1 cellular context compared by ENCODE assay signal in the genomic region with DNA sequence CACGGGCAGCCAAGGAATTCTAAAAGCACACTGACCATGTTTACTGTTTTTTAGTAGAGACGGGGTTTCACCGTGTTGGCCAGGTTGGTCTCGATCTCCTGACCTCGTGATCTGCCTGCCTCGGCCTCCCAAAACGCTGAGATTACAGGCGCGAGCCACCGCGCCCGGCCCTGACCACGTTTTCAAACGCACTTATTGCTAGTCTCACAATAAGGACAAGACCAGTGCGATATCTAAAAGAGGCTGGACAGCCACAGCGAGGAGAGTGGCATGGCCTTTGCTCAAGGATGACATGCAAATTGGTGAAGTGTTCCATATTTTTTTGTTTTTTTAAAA.
TF ChIP-seq lines count a peak whose summit lies in the region.

No MANE protein-coding gene starts in this region.

TF ChIP-seq in GM23338, 12 proteins besides CTCF, POLR2A, EP300 and RAD21 (continued from another document):
- TF ChIP-seq, protein P1, sequence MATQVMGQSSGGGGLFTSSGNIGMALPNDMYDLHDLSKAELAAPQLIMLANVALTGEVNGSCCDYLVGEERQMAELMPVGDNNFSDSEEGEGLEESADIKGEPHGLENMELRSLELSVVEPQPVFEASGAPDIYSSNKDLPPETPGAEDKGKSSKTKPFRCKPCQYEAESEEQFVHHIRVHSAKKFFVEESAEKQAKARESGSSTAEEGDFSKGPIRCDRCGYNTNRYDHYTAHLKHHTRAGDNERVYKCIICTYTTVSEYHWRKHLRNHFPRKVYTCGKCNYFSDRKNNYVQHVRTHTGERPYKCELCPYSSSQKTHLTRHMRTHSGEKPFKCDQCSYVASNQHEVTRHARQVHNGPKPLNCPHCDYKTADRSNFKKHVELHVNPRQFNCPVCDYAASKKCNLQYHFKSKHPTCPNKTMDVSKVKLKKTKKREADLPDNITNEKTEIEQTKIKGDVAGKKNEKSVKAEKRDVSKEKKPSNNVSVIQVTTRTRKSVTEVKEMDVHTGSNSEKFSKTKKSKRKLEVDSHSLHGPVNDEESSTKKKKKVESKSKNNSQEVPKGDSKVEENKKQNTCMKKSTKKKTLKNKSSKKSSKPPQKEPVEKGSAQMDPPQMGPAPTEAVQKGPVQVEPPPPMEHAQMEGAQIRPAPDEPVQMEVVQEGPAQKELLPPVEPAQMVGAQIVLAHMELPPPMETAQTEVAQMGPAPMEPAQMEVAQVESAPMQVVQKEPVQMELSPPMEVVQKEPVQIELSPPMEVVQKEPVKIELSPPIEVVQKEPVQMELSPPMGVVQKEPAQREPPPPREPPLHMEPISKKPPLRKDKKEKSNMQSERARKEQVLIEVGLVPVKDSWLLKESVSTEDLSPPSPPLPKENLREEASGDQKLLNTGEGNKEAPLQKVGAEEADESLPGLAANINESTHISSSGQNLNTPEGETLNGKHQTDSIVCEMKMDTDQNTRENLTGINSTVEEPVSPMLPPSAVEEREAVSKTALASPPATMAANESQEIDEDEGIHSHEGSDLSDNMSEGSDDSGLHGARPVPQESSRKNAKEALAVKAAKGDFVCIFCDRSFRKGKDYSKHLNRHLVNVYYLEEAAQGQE (IDR thresholded peaks at IDR 0.05; ENCODE audit: unreplicated experiment) = no peak
- TF ChIP-seq ZNF331 (CRISPR knock-in tag; IDR thresholded peaks at IDR 0.05; ENCODE audit: low read depth) (no peak), JUNB (IDR thresholded peaks at IDR 0.05; ENCODE audit: unreplicated experiment) (no peak), STAT1 (IDR thresholded peaks at IDR 0.05; ENCODE audit: unreplicated experiment) (no peak)
